In the genomic region with DNA sequence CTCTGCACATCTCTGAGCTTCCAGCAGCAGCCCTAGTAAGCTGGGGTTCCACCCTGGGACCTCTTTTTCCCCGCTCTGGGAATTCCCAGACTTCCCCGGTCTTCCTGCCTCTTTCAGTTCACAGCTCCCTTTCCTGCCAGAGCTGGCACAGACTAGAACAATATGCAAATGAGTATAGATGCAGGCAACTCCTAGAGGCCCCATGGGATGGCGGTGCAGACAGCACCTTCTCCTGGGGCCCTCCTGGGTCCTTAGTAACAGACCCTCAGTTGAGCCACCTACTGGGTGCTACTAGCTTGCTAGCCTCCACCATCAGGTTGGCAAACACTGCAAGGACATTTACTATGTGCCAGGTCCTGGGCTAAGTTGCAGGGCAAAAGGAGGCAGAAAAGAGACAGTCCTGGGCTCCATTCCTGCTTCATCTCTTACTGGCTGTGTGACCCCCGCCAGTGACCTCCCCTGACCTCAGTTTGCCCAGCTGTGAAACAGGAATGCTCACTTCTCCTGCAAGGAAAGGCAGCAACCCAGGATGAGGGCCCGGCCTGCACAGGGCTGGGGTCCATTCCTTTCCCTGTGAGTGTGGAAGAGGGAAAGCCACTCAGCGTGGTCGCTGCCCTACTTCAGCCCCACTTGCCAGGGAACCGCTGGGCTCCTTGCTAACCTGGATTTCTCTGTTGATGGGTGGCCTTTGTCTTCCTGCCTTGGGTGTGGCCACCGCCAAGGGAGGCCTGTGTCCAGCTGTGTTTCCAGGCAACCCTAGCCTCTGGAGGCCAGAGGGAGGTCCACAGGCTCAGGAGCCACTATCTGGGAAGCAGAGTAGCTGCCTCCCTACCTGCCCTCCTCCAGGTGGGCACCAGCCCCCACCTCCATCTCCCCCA, we compare ENCODE assay signal across 8 cellular contexts. TPM values are rescaled to one million over a fixed set of nuclear protein-coding genes. Genes with fewer than 3 reads are reported as not detected.
A peak's percentile ranks its signal among the peaks of the same experiment; 100 is the strongest.
DNase-seq lines count a peak whose midpoint lies in the region; ATAC-seq, FAIRE-seq and TF ChIP-seq lines count a peak whose summit lies in the region.

No MANE protein-coding gene starts in this region.

- FAIRE-seq in urothelium cell line (lab: Jason Lieb, UNC), result no peak

- DNase-seq in NCI-H1436 (lab: John Stamatoyannopoulos, UW) (peak; percentile 46), NCI-H1436 treated with DMSO at 0.1 percent for 48 hours (lab: John Stamatoyannopoulos, UW) (no peak), NCI-H146 treated with DMSO at 0.1 percent for 48 hours (lab: John Stamatoyannopoulos, UW; ENCODE audit: unreplicated experiment) (peak; percentile 30), renal cortical epithelial cell (ENCODE audit: low read depth) (peak; percentile 55), omental fat pad (ENCODE audit: low spot score) (no peak), urothelium cell line (ENCODE audit: low spot score) (no peak), NCI-H187 (lab: John Stamatoyannopoulos, UW) (no peak)

- ATAC-seq in esophagus mucosa (peak; percentile 22), omental fat pad (ENCODE audit: low FRiP score) (no peak)

- TF ChIP-seq CTCF in omental fat pad (IDR thresholded peaks at IDR 0.05), result no peak

RNA-seq across cellular contexts. Expression of a gene that starts 7.3 kb away (rescaled TPM):
- total RNA-seq in esophagus mucosa (3.9 TPM), renal cortical epithelial cell (4.4 and 6.3 TPM in 2 replicates), omental fat pad (10 to 100 TPM in 1 of 4 donors, 1 to 10 TPM in 3; 5.0 to 21.6 (median 9.0) TPM)

Comparison
In these comparisons a context has a peak if more than half of its experiments do, and no peak if none do; other contexts are left out.
1. DNase-seq: peak in NCI-H1436 (single experiment), NCI-H146 treated with DMSO at 0.1 percent for 48 hours (single experiment) and renal cortical epithelial cell (single experiment); none in NCI-H1436 treated with DMSO at 0.1 percent for 48 hours (single experiment), omental fat pad (single experiment), urothelium cell line (single experiment) and NCI-H187 (0 of 2).